In genomic region chr4:8538076-8538702, GRCh38 we compare ENCODE assay signal across 33 cellular contexts. TPM values are rescaled to one million over a fixed set of nuclear protein-coding genes. Genes with fewer than 3 reads are reported as not detected.
DNase-seq lines count a peak whose midpoint lies in the region; ATAC-seq and TF ChIP-seq lines count a peak whose summit lies in the region.
"Had no signal": no experiment of that assay in that cellular context is flagged by ENCODE, and none has a peak within 500 bp of the region (broad histone marks: within the 10 kb centered on the region; RNA-seq: fewer than 3 reads in every experiment).

No MANE protein-coding gene starts in this region.

- H3K23ac ChIP-seq in mesendoderm (ENCODE audit: low read length): no peak overlapping the region

- H3K9me3 Mint-ChIP-seq in progenitor cell of endocrine pancreas (ENCODE audit: low read depth): no peaks in the 10 kb centered on the region
- peaks cover 15% of the 10 kb centered on the region for H3K9me3 Mint-ChIP-seq in activated T-helper 2 cell treated with anti-CD3 and anti-CD28 coated beads, Interferon-gamma antibody, Interleukin-2, Interleukin-4, amounts not matched to agents 10 μg/mL and 5 μg/mL and 100 μg/mL, durations not matched to agents 14 hours and 24 hours and 36 hours
- H3K9me3 Mint-ChIP-seq in activated naive CD4-positive, alpha-beta T cell treated with anti-CD3 and anti-CD28 coated beads, Interleukin-2, amount 50 U/mL, for 72 hours: peaks cover 0 to 15% of the 10 kb centered on the region in 2 donors
- H3K9me3 Mint-ChIP-seq: nephron had no signal

- peak overlapping the region; percentile 72 for H3K4me2 ChIP-seq in BLaER1
- peak overlapping the region; percentile 11 for H3K4me2 ChIP-seq in OCI-LY3 (ENCODE audit: low read length)
- no peak overlapping the region for H3K4me2 ChIP-seq in mesendoderm (ENCODE audit: low read length)
- H3K4me2 ChIP-seq: GM23338, hepatocyte, KMS-11 had no signal

- peak overlapping the region; percentile 29; the same call in 1 of the 2 replicates for H2AFZ ChIP-seq in OCI-LY3 (ENCODE audit: low read depth, low read length)
- H2AFZ ChIP-seq: GM23338, hepatocyte had no signal

- no peaks in the 10 kb centered on the region for H3K79me1 ChIP-seq in mesendoderm (ENCODE audit: low read length)

- H3K36me3 ChIP-seq in BLaER1: no peaks in the 10 kb centered on the region
- H3K36me3 ChIP-seq in OCI-LY3 (replicated peaks; ENCODE audit: low read depth, low read length): peaks cover 8% of the 10 kb centered on the region
- no peaks in the 10 kb centered on the region for H3K36me3 ChIP-seq in body of pancreas (replicated peaks in 1 of 2; ENCODE audit: insufficient read depth in 1 of 2, low read depth in 2 of 2)
- H3K36me3 ChIP-seq in mesendoderm (ENCODE audit: control insufficient read depth, insufficient read depth, low read length): no peaks in the 10 kb centered on the region
- H3K36me3 ChIP-seq: ovary, tibial artery had no signal

- intact Hi-C loops in body of pancreas (cut with DNase I): no loop called here
- intact Hi-C loops in activated T-helper 2 cell treated with anti-CD3 and anti-CD28 coated beads, Interferon-gamma antibody, Interleukin-2, Interleukin-4, amounts not matched to agents 10 μg/mL and 5 μg/mL and 100 μg/mL, durations not matched to agents 14 hours and 24 hours and 36 hours (cut with micrococcal nuclease): no loop called here

- H3K4me1 ChIP-seq in BLaER1: peaks cover 62% of the 10 kb centered on the region
- peaks cover 69% of the 10 kb centered on the region for H3K4me1 ChIP-seq in OCI-LY3 (ENCODE audit: low read length)
- peaks cover 60% of the 10 kb centered on the region for H3K4me1 ChIP-seq in body of pancreas
- H3K4me1 ChIP-seq in mesendoderm (ENCODE audit: control insufficient read depth, low read depth, low read length): peaks cover 3% of the 10 kb centered on the region

- H4K20me1 ChIP-seq in BLaER1 (peaks cover 10% of the 10 kb centered on the region; the same call in 1 of the 2 replicates), OCI-LY3 (ENCODE audit: insufficient read depth, low read length) (no peaks in the 10 kb centered on the region)

- no peak overlapping the region for H3K27ac ChIP-seq in BLaER1
- peak overlapping the region; percentile 63 for H3K27ac ChIP-seq in OCI-LY3 (ENCODE audit: low read length)
- peak overlapping the region; percentile 43 to 93 (median 67) for H3K27ac ChIP-seq in body of pancreas
- no peak overlapping the region for H3K27ac ChIP-seq in mesendoderm (ENCODE audit: low read depth, low read length)
- H3K27ac ChIP-seq: hepatocyte, KMS-11, ovary, tibial artery had no signal

- no peak overlapping the region for H3K56ac ChIP-seq in mesendoderm (ENCODE audit: low read length)

- H3K9ac ChIP-seq in BLaER1: no peak overlapping the region
- no peak overlapping the region; the same call in 1 of the 2 replicates for H3K9ac ChIP-seq in OCI-LY3 (ENCODE audit: low read length)
- no peak overlapping the region for H3K9ac ChIP-seq in mesendoderm (ENCODE audit: low read length)
- H3K9ac ChIP-seq: KMS-11 had no signal

- WGBS in body of pancreas, 2 donors: 85 to 94% methylated on average over 5 to 11 of the region's 12 CpGs
- no CpG with 5 or more reads among the region's 12 CpGs for WGBS in mesendoderm (ENCODE audit: extremely low coverage, insufficient coverage, low lambda C conversion rate)

- no peak overlapping the region for H3K4ac ChIP-seq in mesendoderm (ENCODE audit: low read depth, low read length)

- peak overlapping the region; percentile 74 for H3K27ac Mint-ChIP-seq in progenitor cell of endocrine pancreas
- H3K27ac Mint-ChIP-seq in activated T-helper 2 cell treated with anti-CD3 and anti-CD28 coated beads, Interferon-gamma antibody, Interleukin-2, Interleukin-4, amounts not matched to agents 10 μg/mL and 5 μg/mL and 100 μg/mL, durations not matched to agents 14 hours and 24 hours and 36 hours: no peak overlapping the region
- H3K27ac Mint-ChIP-seq in activated naive CD4-positive, alpha-beta T cell treated with anti-CD3 and anti-CD28 coated beads, Interleukin-2, amount 50 U/mL, for 72 hours: peak overlapping the region in 1 of 2 donors; percentile 85
- H3K27ac Mint-ChIP-seq: activated CD4-positive, alpha-beta memory T cell treated with anti-CD3 and anti-CD28 coated beads, Interleukin-2, amount 10 ng/mL, durations not matched to agents 7 days and 5 days; activated naive CD4-positive, alpha-beta T cell treated with anti-CD3 and anti-CD28 coated beads, Interleukin-2, amount 10 ng/mL, durations not matched to agents 7 days and 5 days; GM23338; T-helper 2 cell treated with Interferon-gamma antibody and Interleukin-4, amounts not matched to agents 5 μg/mL and 100 μg/mL, for 36 hours had no signal

- DNase-seq in body of pancreas: no peak
- DNase-seq in progenitor cell of endocrine pancreas (ENCODE audit: low spot score, unreplicated experiment): no peak
- no peak for DNase-seq in activated T-helper 2 cell treated with anti-CD3 and anti-CD28 coated beads, Interferon-gamma antibody, Interleukin-2, Interleukin-4, amounts not matched to agents 10 μg/mL and 5 μg/mL and 100 μg/mL, durations not matched to agents 14 hours and 24 hours and 36 hours (ENCODE audit: low spot score)
- DNase-seq in mesendoderm: no peak
- no peak for DNase-seq in activated naive CD4-positive, alpha-beta T cell treated with anti-CD3 and anti-CD28 coated beads, Interleukin-2, amount 50 U/mL, for 72 hours (ENCODE audit: low spot score in 2 of 2)
- DNase-seq: activated CD4-positive, alpha-beta memory T cell treated with anti-CD3 and anti-CD28 coated beads, Interleukin-2, amount 10 ng/mL, durations not matched to agents 7 days and 5 days; activated CD4-positive, alpha-beta T cell treated with anti-CD3 and anti-CD28 coated beads for 1 hour; activated CD8-positive, alpha-beta memory T cell treated with anti-CD3 and anti-CD28 coated beads, Interleukin-2, amount 50 U/mL, for 4 hours; activated naive CD4-positive, alpha-beta T cell treated with anti-CD3 and anti-CD28 coated beads, Interleukin-2, amount 10 ng/mL, durations not matched to agents 7 days and 5 days; amniotic stem cell; COR-L47; DND-41; effector CD4-positive, alpha-beta T cell; GF-D8; left cardiac atrium; NCI-H1417 treated with DMSO at 0.1 percent for 48 hours; NCI-H2081 treated with DMSO at 0.1 percent for 48 hours; NCI-H2227 treated with DMSO at 0.1 percent for 48 hours; NCI-H526; NK-92 treated with Interleukin-12 subunit alpha and Interleukin-12 subunit beta, amount 100 ng/mL, for 24 hours; SHP77; small intestine; tibial artery had no signal

- no peak overlapping the region for H2BK5ac ChIP-seq in mesendoderm (ENCODE audit: low read length)

- H4K8ac ChIP-seq in mesendoderm (ENCODE audit: low read depth, low read length): no peak overlapping the region

- no peak overlapping the region for H4K5ac ChIP-seq in mesendoderm (ENCODE audit: low read length)

- no peak for ATAC-seq in body of pancreas
- no peak for ATAC-seq in activated naive CD4-positive, alpha-beta T cell treated with anti-CD3 and anti-CD28 coated beads, Interleukin-2, amount 50 U/mL, for 72 hours
- ATAC-seq: GM23338, left cardiac atrium had no signal

- no peak overlapping the region for H3K18ac ChIP-seq in mesendoderm (ENCODE audit: low read length)

- peaks cover 21% of the 10 kb centered on the region for H3K4me1 Mint-ChIP-seq in progenitor cell of endocrine pancreas (ENCODE audit: low read depth)
- H3K4me1 Mint-ChIP-seq in activated T-helper 2 cell treated with anti-CD3 and anti-CD28 coated beads, Interferon-gamma antibody, Interleukin-2, Interleukin-4, amounts not matched to agents 10 μg/mL and 5 μg/mL and 100 μg/mL, durations not matched to agents 14 hours and 24 hours and 36 hours (ENCODE audit: low read depth): peaks cover 5% of the 10 kb centered on the region

- H3K4me3 ChIP-seq in BLaER1 (no peak overlapping the region), OCI-LY3 (ENCODE audit: low read length) (no peak overlapping the region), body of pancreas (no peak overlapping the region), mesendoderm (ENCODE audit: low read length) (no peak overlapping the region)
- H3K4me3 ChIP-seq: GM23338, hepatocyte, ovary, tibial artery had no signal

- H3K4me3 Mint-ChIP-seq in progenitor cell of endocrine pancreas (ENCODE audit: low read depth): no peak overlapping the region
- H3K4me3 Mint-ChIP-seq in activated T-helper 2 cell treated with anti-CD3 and anti-CD28 coated beads, Interferon-gamma antibody, Interleukin-2, Interleukin-4, amounts not matched to agents 10 μg/mL and 5 μg/mL and 100 μg/mL, durations not matched to agents 14 hours and 24 hours and 36 hours (ENCODE audit: low read depth): no peak overlapping the region
- H3K4me3 Mint-ChIP-seq: activated CD4-positive, alpha-beta memory T cell treated with anti-CD3 and anti-CD28 coated beads, Interleukin-2, amount 10 ng/mL, durations not matched to agents 7 days and 5 days; activated naive CD4-positive, alpha-beta T cell treated with anti-CD3 and anti-CD28 coated beads, Interleukin-2, amount 10 ng/mL, durations not matched to agents 7 days and 5 days; GM23338; nephron; stimulated activated naive CD8-positive, alpha-beta T cell treated with anti-CD3 and anti-CD28 coated beads, Interleukin-15, Interleukin-2, amounts not matched to agents 100 ng/mL and 50 ng/mL, for 24 hours; T-helper 2 cell treated with Interferon-gamma antibody and Interleukin-4, amounts not matched to agents 5 μg/mL and 100 μg/mL, for 36 hours had no signal

- H2BK15ac ChIP-seq in mesendoderm (replicated peaks; ENCODE audit: low read depth): no peak overlapping the region

- no peak for TF ChIP-seq POLR2A in body of pancreas (IDR thresholded peaks at IDR 0.05)

- TF ChIP-seq CTCF in OCI-LY3 (IDR thresholded peaks at IDR 0.05; ENCODE audit: low read depth, low read length) (no peak), body of pancreas (IDR thresholded peaks at IDR 0.05) (no peak), progenitor cell of endocrine pancreas (IDR thresholded peaks at IDR 0.05; ENCODE audit: unreplicated experiment) (no peak)

- H2BK120ac ChIP-seq in mesendoderm (ENCODE audit: low read depth, low read length): no peak overlapping the region

- H2AK5ac ChIP-seq in mesendoderm (ENCODE audit: low read length): no peak overlapping the region

- H3K9me3 ChIP-seq in BLaER1 (peaks cover 18% of the 10 kb centered on the region), OCI-LY3 (ENCODE audit: insufficient read depth, low read length) (peaks cover 13% of the 10 kb centered on the region; the same call in 1 of the 2 replicates), body of pancreas (no peaks in the 10 kb centered on the region)
- H3K9me3 ChIP-seq: ovary, tibial artery had no signal

- H3K79me2 ChIP-seq in OCI-LY3 (ENCODE audit: low read length) (no peaks in the 10 kb centered on the region), mesendoderm (ENCODE audit: control insufficient read depth, insufficient read depth, low read length) (no peaks in the 10 kb centered on the region)
- H3K79me2 ChIP-seq: hepatocyte had no signal

- no peaks in the 10 kb centered on the region for H3K36me3 Mint-ChIP-seq in progenitor cell of endocrine pancreas (ENCODE audit: insufficient read depth)
- no peaks in the 10 kb centered on the region for H3K36me3 Mint-ChIP-seq in activated T-helper 2 cell treated with anti-CD3 and anti-CD28 coated beads, Interferon-gamma antibody, Interleukin-2, Interleukin-4, amounts not matched to agents 10 μg/mL and 5 μg/mL and 100 μg/mL, durations not matched to agents 14 hours and 24 hours and 36 hours (ENCODE audit: low read depth)
- peaks cover 0 to 15% of the 10 kb centered on the region in 2 donors for H3K36me3 Mint-ChIP-seq in activated naive CD4-positive, alpha-beta T cell treated with anti-CD3 and anti-CD28 coated beads, Interleukin-2, amount 50 U/mL, for 72 hours
- H3K36me3 Mint-ChIP-seq: activated naive CD4-positive, alpha-beta T cell treated with anti-CD3 and anti-CD28 coated beads, Interleukin-2, amount 10 ng/mL, durations not matched to agents 7 days and 5 days had no signal

- H3K27me3 Mint-ChIP-seq in progenitor cell of endocrine pancreas: no peaks in the 10 kb centered on the region
- H3K27me3 Mint-ChIP-seq in activated T-helper 2 cell treated with anti-CD3 and anti-CD28 coated beads, Interferon-gamma antibody, Interleukin-2, Interleukin-4, amounts not matched to agents 10 μg/mL and 5 μg/mL and 100 μg/mL, durations not matched to agents 14 hours and 24 hours and 36 hours (ENCODE audit: low read depth): no peaks in the 10 kb centered on the region
- H3K27me3 Mint-ChIP-seq: activated CD4-positive, alpha-beta memory T cell treated with anti-CD3 and anti-CD28 coated beads, Interleukin-2, amount 10 ng/mL, durations not matched to agents 7 days and 5 days; activated naive CD4-positive, alpha-beta T cell treated with anti-CD3 and anti-CD28 coated beads, Interleukin-2, amount 10 ng/mL, durations not matched to agents 7 days and 5 days had no signal

- H3K27me3 ChIP-seq in BLaER1 (peaks cover 16% of the 10 kb centered on the region), OCI-LY3 (ENCODE audit: low read depth, low read length) (no peaks in the 10 kb centered on the region), body of pancreas (no peaks in the 10 kb centered on the region), mesendoderm (ENCODE audit: insufficient read depth, low read length, poor library complexity) (no peaks in the 10 kb centered on the region)
- H3K27me3 ChIP-seq: hepatocyte, ovary, tibial artery had no signal

RNA-seq across cellular contexts. Expression of gene GPR78, which starts 42.0 kb away (rescaled TPM):
- total RNA-seq in body of pancreas (not detected), progenitor cell of endocrine pancreas (0.31 TPM in 1 of 2 replicates, not detected in the other)
- total RNA-seq in activated T-helper 2 cell treated with anti-CD3 and anti-CD28 coated beads, Interferon-gamma antibody, Interleukin-2, Interleukin-4, amounts not matched to agents 10 μg/mL and 5 μg/mL and 100 μg/mL, durations not matched to agents 14 hours and 24 hours and 36 hours: not detected in 2 replicates
- 1.5 TPM for polyA plus RNA-seq in mesendoderm (2013, experiment 1 of 2)
- 1.4 TPM for polyA plus RNA-seq in mesendoderm (2013, experiment 2 of 2)
- under 1 TPM in 1 of 2 donors, not detected in 1; 0.16 TPM for total RNA-seq in activated naive CD4-positive, alpha-beta T cell treated with anti-CD3 and anti-CD28 coated beads, Interleukin-2, amount 50 U/mL, for 72 hours
- total RNA-seq: mammary epithelial cell had no signal
- polyA plus RNA-seq: mammary epithelial cell, small intestine had no signal

RNA-seq across cellular contexts. Expression of gene CPZ, which starts 54.4 kb away (rescaled TPM):
- total RNA-seq in body of pancreas (under 1 TPM; 0.66 to 0.78 TPM), progenitor cell of endocrine pancreas (0.19 and 0.29 TPM in 2 replicates)
- total RNA-seq in activated T-helper 2 cell treated with anti-CD3 and anti-CD28 coated beads, Interferon-gamma antibody, Interleukin-2, Interleukin-4, amounts not matched to agents 10 μg/mL and 5 μg/mL and 100 μg/mL, durations not matched to agents 14 hours and 24 hours and 36 hours: not detected in 2 replicates
- polyA plus RNA-seq in mesendoderm (2013, experiment 1 of 2): 20.5 TPM
- polyA plus RNA-seq in mesendoderm (2013, experiment 2 of 2): 19.9 TPM
- total RNA-seq in activated naive CD4-positive, alpha-beta T cell treated with anti-CD3 and anti-CD28 coated beads, Interleukin-2, amount 50 U/mL, for 72 hours: not detected
- total RNA-seq: mammary epithelial cell had no signal
- polyA plus RNA-seq: mammary epithelial cell had no signal

Comparison
In these comparisons a context has a peak if more than half of its experiments do, and no peak if none do; other contexts are left out.
1. H3K27ac ChIP-seq: peak in OCI-LY3 (single experiment) and body of pancreas (4 of 4); none in BLaER1 (single experiment) and mesendoderm (single experiment).